ENCODE assay signal across 24 cellular contexts in the genomic region with DNA sequence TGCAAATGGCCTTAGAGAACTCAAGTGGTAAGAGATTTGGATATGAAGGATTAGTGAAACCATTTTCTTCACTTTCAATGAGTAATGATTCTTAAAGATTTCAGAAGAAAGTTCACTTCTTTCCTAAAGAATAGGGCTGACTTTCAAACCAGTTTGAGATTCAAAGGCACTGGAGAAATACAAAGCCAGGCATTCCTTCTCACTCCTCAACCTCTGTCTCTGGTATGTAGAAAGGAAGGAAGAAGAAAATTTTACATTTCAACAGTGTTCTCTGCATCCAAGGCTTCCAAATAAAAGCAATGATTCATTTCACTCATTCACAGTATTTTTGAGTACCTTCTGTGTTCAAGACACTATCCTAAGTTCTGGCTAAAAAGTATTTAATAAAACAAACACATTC.
"Had no signal": no experiment of that assay in that cellular context is flagged by ENCODE, and none has a peak within 500 bp of the region (broad histone marks: within the 10 kb centered on the region; RNA-seq: fewer than 3 reads in every experiment).

No MANE protein-coding gene starts in this region.

- H3K27me3 ChIP-seq: esophagus muscularis mucosa, foreskin keratinocyte, gastroesophageal sphincter, heart left ventricle, hepatocyte, left lung had no signal

- H3K4me3 ChIP-seq: coronary artery, dorsolateral prefrontal cortex, esophagus muscularis mucosa, gastroesophageal sphincter, heart left ventricle, hepatocyte, left lung, lung had no signal

- H3K27ac ChIP-seq: coronary artery, dorsolateral prefrontal cortex, esophagus muscularis mucosa, foreskin keratinocyte, gastroesophageal sphincter, heart left ventricle, hepatocyte, left lung had no signal

- H3K9me3 ChIP-seq: esophagus muscularis mucosa, gastroesophageal sphincter, heart left ventricle, left lung had no signal

- H3K27me3 Mint-ChIP-seq: memory B cell; naive thymus-derived CD4-positive, alpha-beta T cell had no signal

- H3K4me2 ChIP-seq: hepatocyte had no signal

- H3K36me3 ChIP-seq: esophagus muscularis mucosa, gastroesophageal sphincter, heart left ventricle, left lung had no signal

- H3K4me1 Mint-ChIP-seq: immature natural killer cell; memory B cell; naive thymus-derived CD4-positive, alpha-beta T cell had no signal

- DNase-seq: dermis blood vessel endothelial cell; dorsolateral prefrontal cortex; effector CD4-positive, alpha-beta T cell; effector memory CD4-positive, alpha-beta T cell; foreskin keratinocyte; heart left ventricle; hypothalamus; immature natural killer cell; islet precursor cell; kidney; kidney glomerular epithelial cell; left colon; left lung; left ventricle myocardium superior; mammary epithelial cell; mesendoderm; midbrain; naive thymus-derived CD4-positive, alpha-beta T cell had no signal

- H3K9me3 Mint-ChIP-seq: immature natural killer cell had no signal

- H3K4me1 ChIP-seq: esophagus muscularis mucosa, foreskin keratinocyte, gastroesophageal sphincter, heart left ventricle, left lung had no signal

- H3K79me2 ChIP-seq: hepatocyte had no signal

- H3K27ac Mint-ChIP-seq: immature natural killer cell, memory B cell had no signal

- H3K4me3 Mint-ChIP-seq: immature natural killer cell; memory B cell; naive thymus-derived CD4-positive, alpha-beta T cell had no signal

- ATAC-seq: foreskin keratinocyte; gastroesophageal sphincter; heart left ventricle; left colon; left lung; left ventricle myocardium superior; naive thymus-derived CD4-positive, alpha-beta T cell had no signal

- H2AFZ ChIP-seq: hepatocyte had no signal
